In genomic region chr1:17713993-17714392, GRCh38 we compare ENCODE assay signal across 34 cellular contexts. TPM values are rescaled to one million over a fixed set of nuclear protein-coding genes. Genes with fewer than 3 reads are reported as not detected.
"Had no signal": no experiment of that assay in that cellular context is flagged by ENCODE, and none has a peak within 500 bp of the region (broad histone marks: within the 10 kb centered on the region; RNA-seq: fewer than 3 reads in every experiment).

No MANE protein-coding gene starts in this region.

- H3K4me1 Mint-ChIP-seq: mesothelial cell of epicardium; naive B cell; natural killer cell; stimulated activated effector memory CD8-positive, alpha-beta T cell treated with anti-CD3 and anti-CD28 coated beads, Interleukin-12 subunit alpha, Interleukin-12 subunit beta, amount 100 ng/mL, for 72 hours had no signal

- H3K9me3 ChIP-seq: pancreas, prostate gland, suprapubic skin, tibial artery, upper lobe of right lung had no signal

- H3K4me1 ChIP-seq: heart right ventricle, neural progenitor cell, pancreas, prostate gland, sigmoid colon, spleen, suprapubic skin, tibial artery, upper lobe of right lung had no signal

- H3K4me2 ChIP-seq: neural progenitor cell had no signal

- H3K4me3 Mint-ChIP-seq: mesothelial cell of epicardium; naive B cell; natural killer cell; nephron progenitor cell; neural progenitor cell; stimulated activated effector memory CD8-positive, alpha-beta T cell treated with anti-CD3 and anti-CD28 coated beads, Interleukin-12 subunit alpha, Interleukin-12 subunit beta, amount 100 ng/mL, for 72 hours; stimulated activated naive CD8-positive, alpha-beta T cell treated with anti-CD3 and anti-CD28 coated beads, Interleukin-15, Interleukin-2, amounts not matched to agents 100 ng/mL and 50 ng/mL, for 24 hours had no signal

- H3K9me3 Mint-ChIP-seq: natural killer cell; stimulated activated effector memory CD8-positive, alpha-beta T cell treated with anti-CD3 and anti-CD28 coated beads, Interleukin-12 subunit alpha, Interleukin-12 subunit beta, amount 100 ng/mL, for 72 hours; stimulated activated naive CD8-positive, alpha-beta T cell treated with anti-CD3 and anti-CD28 coated beads, Interleukin-15, Interleukin-2, amounts not matched to agents 100 ng/mL and 50 ng/mL, for 24 hours had no signal

- DNase-seq: heart right ventricle; hippocampal formation; kidney; left colon; left ventricle myocardium inferior; mesendoderm; naive B cell; natural killer cell; nephron progenitor cell; pancreas; posterior cingulate gyrus; retina; sigmoid colon; small intestine; spleen; stimulated activated CD4-positive, alpha-beta T cell treated with anti-CD3 and anti-CD28 coated beads, Interleukin-4, amount 100 ng/mL, for 24 hours; stimulated activated naive CD4-positive, alpha-beta T cell; tibial artery; trophoblast cell; upper lobe of right lung had no signal

- ATAC-seq: heart right ventricle; left colon; natural killer cell; right cardiac atrium; stimulated activated effector memory CD8-positive, alpha-beta T cell treated with anti-CD3 and anti-CD28 coated beads, Interleukin-12 subunit alpha, Interleukin-12 subunit beta, amount 100 ng/mL, for 72 hours; upper lobe of right lung had no signal

- H3K36me3 Mint-ChIP-seq: mesothelial cell of epicardium, naive B cell, natural killer cell, neural progenitor cell had no signal

- FAIRE-seq: kidney, pancreas, small intestine, urothelium cell line had no signal

- H3K4me3 ChIP-seq: heart right ventricle, left ventricle myocardium inferior, lung, neural progenitor cell, pancreas, prostate gland, sigmoid colon, spleen, suprapubic skin, thoracic aorta, tibial artery, upper lobe of right lung had no signal

- H3K27ac ChIP-seq: heart right ventricle, left ventricle myocardium inferior, neural progenitor cell, pancreas, prostate gland, sigmoid colon, spleen, suprapubic skin, thoracic aorta, tibial artery, upper lobe of right lung had no signal

- H3K27me3 ChIP-seq: neural progenitor cell, pancreas, sigmoid colon, upper lobe of right lung had no signal

- H3K27ac Mint-ChIP-seq: mesothelial cell of epicardium; naive B cell; natural killer cell; nephron progenitor cell; neural progenitor cell; stimulated activated effector memory CD8-positive, alpha-beta T cell treated with anti-CD3 and anti-CD28 coated beads, Interleukin-12 subunit alpha, Interleukin-12 subunit beta, amount 100 ng/mL, for 72 hours; stimulated activated naive CD8-positive, alpha-beta T cell treated with anti-CD3 and anti-CD28 coated beads, Interleukin-15, Interleukin-2, amounts not matched to agents 100 ng/mL and 50 ng/mL, for 24 hours had no signal

- H3K36me3 ChIP-seq: heart right ventricle, left ventricle myocardium inferior, neural progenitor cell, pancreas, prostate gland, sigmoid colon, spleen, suprapubic skin, thoracic aorta, tibial artery, upper lobe of right lung had no signal

- H2AFZ ChIP-seq: neural progenitor cell had no signal

- H3K9ac ChIP-seq: neural progenitor cell had no signal

RNA-seq across cellular contexts. Expression of gene ACTL8, which starts 41.1 kb away (rescaled TPM):
- total RNA-seq: heart right ventricle, kidney, left ventricle myocardium inferior, lower leg skin, lung, mesothelial cell of epicardium, mononuclear cell, natural killer cell, osteoblast, pancreas, right cardiac atrium, sigmoid colon, spleen, subcutaneous adipose tissue, suprapubic skin, thoracic aorta, upper lobe of right lung had no signal
- polyA plus RNA-seq: heart right ventricle, lung, pancreas, right cardiac atrium, spleen had no signal
